20 cellular contexts compared by ENCODE assay signal in the genomic region with DNA sequence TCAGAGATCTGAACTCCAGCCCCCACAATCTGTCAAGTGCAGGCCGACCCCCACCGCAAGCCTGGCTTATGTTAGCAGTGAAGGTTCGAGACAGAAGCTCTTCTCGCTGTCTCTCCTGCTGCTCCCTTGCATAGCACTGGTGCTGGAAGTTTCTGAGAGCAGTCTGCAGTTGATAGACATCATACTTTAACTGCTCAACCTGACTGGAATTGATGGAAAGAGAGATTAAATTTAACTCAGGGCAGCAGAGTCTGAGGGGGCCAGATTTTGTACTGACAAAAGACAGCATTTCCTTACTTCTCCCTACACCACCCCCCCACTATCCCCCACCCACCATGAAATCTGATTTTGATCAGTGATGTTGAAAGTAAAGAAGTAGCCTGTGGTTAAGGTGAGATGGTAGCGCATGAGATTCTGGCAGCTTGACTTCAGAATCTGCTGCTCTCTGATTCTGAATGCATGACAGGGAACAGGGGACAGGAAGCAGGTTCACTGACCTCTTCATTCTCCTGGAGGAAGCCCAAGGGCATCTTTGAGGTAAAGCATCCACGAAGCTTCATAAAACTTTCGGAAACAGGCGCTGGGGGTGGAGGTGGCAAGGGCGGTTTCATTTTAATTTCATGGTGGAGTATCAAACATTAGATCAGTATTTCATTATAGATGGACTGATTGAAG.
"Had no signal": no experiment of that assay in that cellular context is flagged by ENCODE, and none has a peak within 500 bp of the region (broad histone marks: within the 10 kb centered on the region; RNA-seq: fewer than 3 reads in every experiment).

No MANE protein-coding gene starts in this region.

- H3K9me3 ChIP-seq: prostate gland, right atrium auricular region, suprapubic skin had no signal

- H3K27ac Mint-ChIP-seq: effector memory CD8-positive, alpha-beta T cell; memory B cell; natural killer cell; stimulated activated naive CD8-positive, alpha-beta T cell treated with anti-CD3 and anti-CD28 coated beads, Interleukin-15, amount 100 ng/mL, for 72 hours; type B pancreatic cell had no signal

- H3K4me3 Mint-ChIP-seq: effector memory CD8-positive, alpha-beta T cell; memory B cell; natural killer cell; stimulated activated naive CD8-positive, alpha-beta T cell treated with anti-CD3 and anti-CD28 coated beads, Interleukin-15, amount 100 ng/mL, for 72 hours; type B pancreatic cell had no signal

- DNase-seq: dermis blood vessel endothelial cell; effector memory CD8-positive, alpha-beta T cell; head of caudate nucleus; kidney; natural killer cell; occipital lobe; stimulated activated CD4-positive, alpha-beta T cell treated with anti-CD3 and anti-CD28 coated beads, Interleukin-12 subunit alpha, Interleukin-12 subunit beta, amount 100 ng/mL, for 4 hours; stimulated activated CD4-positive, alpha-beta T cell treated with anti-CD3 and anti-CD28 coated beads, Interleukin-1b, Interleukin-23, amount 100 ng/mL, for 48 hours; stimulated activated CD4-positive, alpha-beta T cell treated with anti-CD3 and anti-CD28 coated beads, Interleukin-4, amount 100 ng/mL, for 1 hour; stimulated activated CD8-positive, alpha-beta memory T cell treated with anti-CD3 and anti-CD28 coated beads, Interleukin-4, amount 100 ng/mL, for 48 hours; stimulated activated naive CD4-positive, alpha-beta T cell; stimulated activated naive CD8-positive, alpha-beta T cell treated with anti-CD3 and anti-CD28 coated beads, Interleukin-15, amount 100 ng/mL, for 72 hours had no signal

- H3K4me3 ChIP-seq: coronary artery, lung, prostate gland, right atrium auricular region, smooth muscle cell, suprapubic skin had no signal

- H3K9me3 Mint-ChIP-seq: effector memory CD8-positive, alpha-beta T cell; memory B cell; natural killer cell; stimulated activated naive CD8-positive, alpha-beta T cell treated with anti-CD3 and anti-CD28 coated beads, Interleukin-15, amount 100 ng/mL, for 72 hours; type B pancreatic cell had no signal

- H3K4me2 ChIP-seq: smooth muscle cell had no signal

- H3K27me3 ChIP-seq: right atrium auricular region had no signal

- H3K27ac ChIP-seq: coronary artery, prostate gland, right atrium auricular region, suprapubic skin had no signal

- H3K36me3 ChIP-seq: prostate gland, right atrium auricular region, suprapubic skin had no signal

- H3K36me3 Mint-ChIP-seq: memory B cell, natural killer cell, type B pancreatic cell had no signal

- H3K4me1 ChIP-seq: prostate gland, right atrium auricular region had no signal
